1 cellular context compared by ENCODE assay signal in genomic region chr11:85811624-85812023, GRCh38.
TF ChIP-seq lines count a peak whose summit lies in the region.

No MANE protein-coding gene starts in this region.

TF ChIP-seq in K562, 482 proteins besides CTCF, POLR2A, EP300 and RAD21:
- no peak for TF ChIP-seq CSDE1 (IDR thresholded peaks at IDR 0.05)
- no peak for TF ChIP-seq SFPQ (IDR thresholded peaks at IDR 0.05; ENCODE audit: low read depth, low read length)
- TF ChIP-seq HOXB6 (CRISPR knock-in tag; IDR thresholded peaks at IDR 0.05; ENCODE audit: borderline replicate concordance): no peak
- no peak for TF ChIP-seq CTCFL (IDR thresholded peaks at IDR 0.05; ENCODE audit: borderline replicate concordance, insufficient read depth, low read depth, low read length, poor library complexity, severe bottlenecking)
- no peak for TF ChIP-seq PHTF2 (CRISPR knock-in tag; IDR thresholded peaks at IDR 0.05)
TF ChIP-seq in K562: peak in this region for 0.
